28 cellular contexts compared by ENCODE assay signal in the genomic region with DNA sequence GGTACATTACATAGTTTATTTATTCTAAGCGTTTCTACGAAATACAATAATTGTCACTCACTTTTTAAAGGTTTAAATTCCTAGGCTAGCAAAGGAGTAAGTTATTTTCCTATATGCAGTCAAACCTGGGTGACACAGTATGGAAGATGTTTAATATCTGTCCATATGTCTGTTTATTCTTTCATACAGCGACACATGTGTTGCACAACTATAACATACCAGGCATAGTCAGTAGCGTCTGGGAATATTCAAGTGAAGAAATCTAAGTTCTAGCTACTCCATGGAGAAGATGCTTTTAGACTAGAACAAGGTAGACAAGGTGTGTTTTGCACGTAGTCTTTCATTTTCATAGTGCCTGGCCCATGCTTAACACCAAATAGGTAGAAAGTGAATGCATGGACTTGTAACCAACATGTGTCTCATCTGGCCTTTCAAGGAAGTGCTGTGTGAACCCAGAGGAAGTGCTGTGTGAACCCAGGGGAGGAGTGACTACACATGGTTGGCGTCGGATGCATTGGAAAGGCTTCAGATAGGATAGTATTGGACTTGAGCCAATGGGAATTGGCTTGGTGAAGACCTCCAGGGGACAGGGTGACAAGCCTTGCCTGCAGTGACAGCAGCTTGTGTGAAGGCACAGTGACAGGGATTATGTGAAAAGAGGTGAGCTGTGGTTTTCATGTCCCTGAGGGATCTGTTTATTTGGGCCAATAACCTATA.
DNase-seq lines count a peak whose midpoint lies in the region; ATAC-seq and TF ChIP-seq lines count a peak whose summit lies in the region.
"Had no signal": no experiment of that assay in that cellular context is flagged by ENCODE, and none has a peak within 500 bp of the region (broad histone marks: within the 10 kb centered on the region; RNA-seq: fewer than 3 reads in every experiment).

No MANE protein-coding gene starts in this region.

- no peaks in the 10 kb centered on the region for H3K4me1 Mint-ChIP-seq in effector memory CD8-positive, alpha-beta T cell (ENCODE audit: low read depth in 2 of 2)
- H3K4me1 Mint-ChIP-seq: activated CD4-positive, alpha-beta T cell treated with anti-CD3 and anti-CD28 coated beads for 36 hours; CD8-positive, alpha-beta memory T cell; central memory CD8-positive, alpha-beta T cell had no signal

- no peaks in the 10 kb centered on the region for H3K36me3 ChIP-seq in thoracic aorta
- H3K36me3 ChIP-seq in effector memory CD4-positive, alpha-beta T cell (ENCODE audit: control insufficient read depth, insufficient read depth, low read length): no peaks in the 10 kb centered on the region

- H3K27me3 ChIP-seq in thoracic aorta (replicated peaks; ENCODE audit: insufficient read depth): no peaks in the 10 kb centered on the region
- H3K27me3 ChIP-seq in effector memory CD4-positive, alpha-beta T cell (replicated peaks; ENCODE audit: control insufficient read depth, insufficient read depth, low read length, poor library complexity, severe bottlenecking): no peaks in the 10 kb centered on the region

- no peaks in the 10 kb centered on the region for H3K36me3 Mint-ChIP-seq in effector memory CD8-positive, alpha-beta T cell (ENCODE audit: insufficient read depth)
- H3K36me3 Mint-ChIP-seq: activated naive CD8-positive, alpha-beta T cell; type B pancreatic cell had no signal

- H3K9me3 ChIP-seq in thoracic aorta: no peaks in the 10 kb centered on the region
- H3K9me3 ChIP-seq in effector memory CD4-positive, alpha-beta T cell (ENCODE audit: control insufficient read depth, low read length): no peaks in the 10 kb centered on the region
- H3K9me3 ChIP-seq: A549, mucosa of descending colon had no signal

- intact Hi-C loops in Right ventricle myocardium inferior (cut with DNase I): no loop called here
- intact Hi-C loops in cardiac septum (cut with DNase I): no loop called here
- intact Hi-C loops in left cardiac atrium (cut with DNase I): loop anchor here in 1 of 2 donors (5.0 kb wide), 1 partner anchor 266 kb away; a partner anchor contains a TSS

- DNase-seq in Right ventricle myocardium inferior (ENCODE audit: missing footprints) (no peak), cardiac septum (ENCODE audit: low spot score) (no peak), RPMI7951 (ENCODE audit: low read depth) (peak; percentile 21), left cardiac atrium (no peak), thoracic aorta (ENCODE audit: low spot score) (no peak)
- DNase-seq in effector memory CD8-positive, alpha-beta T cell: no peak
- no peak for DNase-seq in effector memory CD4-positive, alpha-beta T cell
- DNase-seq: activated CD4-positive, alpha-beta T cell treated with anti-CD3 and anti-CD28 coated beads for 36 hours; activated CD8-positive, alpha-beta T cell treated with anti-CD3 and anti-CD28 coated beads, Interleukin-2, amount 10 ng/mL, durations not matched to agents 7 days and 5 days; activated T-cell treated with anti-CD3 and anti-CD28 coated beads for 4 hours; AML-193; CD8-positive, alpha-beta memory T cell; Kasumi-1; mucosa of descending colon; MV-4-11; NCI-H187; NCI-H526 treated with DMSO at 0.1 percent for 48 hours; stimulated activated CD4-positive, alpha-beta T cell treated with anti-CD3 and anti-CD28 coated beads, Interleukin-2, amount 100 ng/mL, for 24 hours; T-helper 2 cell had no signal

- H3K4me1 ChIP-seq in thoracic aorta (ENCODE audit: control insufficient read depth in 1 of 2, low read depth in 2 of 2): peaks cover 26 to 48% of the 10 kb centered on the region in 2 donors
- no peaks in the 10 kb centered on the region for H3K4me1 ChIP-seq in effector memory CD4-positive, alpha-beta T cell (ENCODE audit: control insufficient read depth, insufficient read depth, low read length, poor library complexity, severe bottlenecking)
- H3K4me1 ChIP-seq: A549 had no signal

- no peak overlapping the region for H3K4me3 ChIP-seq in thoracic aorta
- no peak overlapping the region for H3K4me3 ChIP-seq in effector memory CD4-positive, alpha-beta T cell (ENCODE audit: insufficient read depth, low read depth, low read length, poor library complexity, severe bottlenecking)
- H3K4me3 ChIP-seq: A549, lung, mucosa of descending colon, SK-N-MC had no signal

- H3K4me3 Mint-ChIP-seq in effector memory CD8-positive, alpha-beta T cell: no peak overlapping the region
- H3K4me3 Mint-ChIP-seq: activated CD4-positive, alpha-beta T cell treated with anti-CD3 and anti-CD28 coated beads for 36 hours; activated CD8-positive, alpha-beta T cell treated with anti-CD3 and anti-CD28 coated beads, Interleukin-2, amount 10 ng/mL, durations not matched to agents 7 days and 5 days; activated naive CD8-positive, alpha-beta T cell; CD8-positive, alpha-beta memory T cell; central memory CD8-positive, alpha-beta T cell; natural killer cell treated with Interleukin-12 subunit alpha and Interleukin-12 subunit beta and Interleukin-15 and Interleukin-18, amount 100 ng/mL, for 72 hours; type B pancreatic cell had no signal

- H3K27me3 Mint-ChIP-seq in effector memory CD8-positive, alpha-beta T cell: no peaks in the 10 kb centered on the region
- H3K27me3 Mint-ChIP-seq: activated CD4-positive, alpha-beta T cell treated with anti-CD3 and anti-CD28 coated beads for 36 hours; activated naive CD8-positive, alpha-beta T cell; CD8-positive, alpha-beta memory T cell; central memory CD8-positive, alpha-beta T cell; type B pancreatic cell had no signal

- H3K27ac ChIP-seq in thoracic aorta: peak overlapping the region; percentile 74 to 88
- no peak overlapping the region for H3K27ac ChIP-seq in effector memory CD4-positive, alpha-beta T cell (ENCODE audit: insufficient read depth, low read length, poor library complexity, severe bottlenecking)
- H3K27ac ChIP-seq: A549, SK-N-MC had no signal

- ATAC-seq in Right ventricle myocardium inferior (peak; percentile 79), left cardiac atrium (peak; percentile 71 to 82), thoracic aorta (ENCODE audit: insufficient number of reproducible peaks, low FRiP score, low read depth) (no peak), GM21576 (IDR thresholded peaks at IDR 0.05; ENCODE audit: unreplicated experiment) (no peak)
- ATAC-seq in effector memory CD8-positive, alpha-beta T cell (replicated peaks): no peak
- ATAC-seq: A549; activated CD4-positive, alpha-beta T cell treated with anti-CD3 and anti-CD28 coated beads for 36 hours; activated CD8-positive, alpha-beta T cell treated with anti-CD3 and anti-CD28 coated beads, Interleukin-2, amount 10 ng/mL, durations not matched to agents 7 days and 5 days; HCT116; mucosa of descending colon; natural killer cell treated with Interleukin-12 subunit alpha and Interleukin-12 subunit beta and Interleukin-15 and Interleukin-18, amount 100 ng/mL, for 72 hours had no signal

- peaks cover 6 to 15% of the 10 kb centered on the region in 2 donors for H3K9me3 Mint-ChIP-seq in effector memory CD8-positive, alpha-beta T cell
- H3K9me3 Mint-ChIP-seq: type B pancreatic cell had no signal

- no peak overlapping the region for H3K27ac Mint-ChIP-seq in effector memory CD8-positive, alpha-beta T cell
- H3K27ac Mint-ChIP-seq: activated CD4-positive, alpha-beta T cell treated with anti-CD3 and anti-CD28 coated beads for 36 hours; activated CD8-positive, alpha-beta T cell treated with anti-CD3 and anti-CD28 coated beads, Interleukin-2, amount 10 ng/mL, durations not matched to agents 7 days and 5 days; activated naive CD8-positive, alpha-beta T cell; CD8-positive, alpha-beta memory T cell; natural killer cell treated with Interleukin-12 subunit alpha and Interleukin-12 subunit beta and Interleukin-15 and Interleukin-18, amount 100 ng/mL, for 72 hours; type B pancreatic cell had no signal

- no peak for TF ChIP-seq CTCF in thoracic aorta (IDR thresholded peaks at IDR 0.05)

Comparison
In these comparisons a context has a peak if more than half of its experiments do, and no peak if none do; other contexts are left out.
1. ATAC-seq: peak in Right ventricle myocardium inferior (single experiment) and left cardiac atrium (2 of 2); none in thoracic aorta (single experiment), effector memory CD8-positive, alpha-beta T cell (single experiment) and GM21576 (single experiment).